ENCODE assay signal across 18 cellular contexts in genomic region chr5:174972291-174972690, GRCh38.
DNase-seq lines count a peak whose midpoint lies in the region; ATAC-seq, FAIRE-seq and TF ChIP-seq lines count a peak whose summit lies in the region.
"Had no signal": no experiment of that assay in that cellular context is flagged by ENCODE, and none has a peak within 500 bp of the region (broad histone marks: within the 10 kb centered on the region; RNA-seq: fewer than 3 reads in every experiment).

No MANE protein-coding gene starts in this region.

- H3K9me3 ChIP-seq in RWPE2 (ENCODE audit: severe bottlenecking) (peaks cover 9% of the 10 kb centered on the region), pancreas (no peaks in the 10 kb centered on the region), heart left ventricle (peaks cover 0 to 16% (median 2%) of the 10 kb centered on the region in 12 donors)
- H3K9me3 ChIP-seq: neutrophil, Peyer's patch had no signal

- WGBS in pancreas, 2 donors = 11 to 14% methylated on average over 2 of the region's 2 CpGs
- 38 to 49% (median 44%) methylated on average over 2 of the region's 2 CpGs for WGBS in heart left ventricle, 4 donors

- no peak overlapping the region for H3K27ac ChIP-seq in RWPE2 (ENCODE audit: poor library complexity, severe bottlenecking)
- H3K27ac ChIP-seq in pancreas = no peak overlapping the region
- H3K27ac ChIP-seq in heart left ventricle = no peak overlapping the region
- H3K27ac ChIP-seq: neutrophil, Peyer's patch, transverse colon had no signal

- H3K4me3 ChIP-seq in RWPE2 (ENCODE audit: severe bottlenecking) (no peak overlapping the region), pancreas (no peak overlapping the region), heart left ventricle (no peak overlapping the region)
- H3K4me3 ChIP-seq: Peyer's patch, transverse colon had no signal

- no peaks in the 10 kb centered on the region for H3K4me1 ChIP-seq in RWPE2 (ENCODE audit: insufficient read depth, poor library complexity, severe bottlenecking)
- H3K4me1 ChIP-seq in pancreas = peaks cover 6 to 20% (median 9%) of the 10 kb centered on the region in 3 donors
- H3K4me1 ChIP-seq in heart left ventricle = no peaks in the 10 kb centered on the region
- H3K4me1 ChIP-seq: Peyer's patch, transverse colon had no signal

- no peak for FAIRE-seq in pancreas (lab: Jason Lieb, UNC)

- H3K27me3 ChIP-seq in RWPE2 (ENCODE audit: insufficient read depth, poor library complexity, severe bottlenecking) (peaks cover 14% of the 10 kb centered on the region), pancreas (no peaks in the 10 kb centered on the region), heart left ventricle (peaks cover 0 to 4% (median 0%) of the 10 kb centered on the region in 9 donors)
- H3K27me3 ChIP-seq: neutrophil, Peyer's patch, transverse colon had no signal

- TF ChIP-seq CTCF in RWPE2 (IDR thresholded peaks at IDR 0.05; ENCODE audit: poor library complexity, severe bottlenecking) (no peak), pancreas (IDR thresholded peaks at IDR 0.05) (no peak), heart left ventricle (IDR thresholded peaks at IDR 0.05) (no peak)

- no peaks in the 10 kb centered on the region for H3K36me3 ChIP-seq in RWPE2 (ENCODE audit: low read depth)
- H3K36me3 ChIP-seq in pancreas = no peaks in the 10 kb centered on the region
- H3K36me3 ChIP-seq in heart left ventricle = no peaks in the 10 kb centered on the region
- H3K36me3 ChIP-seq: neutrophil, Peyer's patch, transverse colon had no signal

- intact Hi-C loops in pancreas (cut with DNase I) (no loop called here), heart left ventricle (cut with DNase I) (no loop called here)

- DNase-seq in DMS79 treated with DMSO at 0.1 percent for 48 hours (lab: John Stamatoyannopoulos, UW) (peak; percentile 72), NCI-H187 treated with DMSO at 0.1 percent for 48 hours (lab: John Stamatoyannopoulos, UW) (peak; percentile 41), RWPE2 (ENCODE audit: low spot score) (no peak), pancreas (peak in 4 of 6 donors; percentile 39 to 53 (median 48)), heart left ventricle (no peak)
- DNase-seq: activated CD4-positive, alpha-beta T cell treated with anti-CD3 and anti-CD28 coated beads for 1 hour; CD4-positive, alpha-beta T cell; cortex of kidney; Karpas-422; NCI-H146; Peyer's patch; stimulated activated naive CD4-positive, alpha-beta T cell; transverse colon had no signal

- ATAC-seq in RWPE2 (ENCODE audit: low read depth) (0 out of 3 replicates have a peak, but pooled peaks have one; percentile 14), pancreas (peak; percentile 94 to 98 (median 96)), heart left ventricle (no peak), GM21360 (IDR thresholded peaks at IDR 0.05; ENCODE audit: unreplicated experiment) (no peak), HG02852 (IDR thresholded peaks at IDR 0.05; ENCODE audit: unreplicated experiment) (no peak), HG02642 (IDR thresholded peaks at IDR 0.05; ENCODE audit: poor library complexity, unreplicated experiment) (no peak)
- ATAC-seq: SK-N-SH treated with all-trans-retinoic acid at 6 μM for 48 hours had no signal

- no peak for TF ChIP-seq POLR2A in heart left ventricle (IDR thresholded peaks at IDR 0.05)

Comparison
In these comparisons a context has a peak if more than half of its experiments do, and no peak if none do; other contexts are left out.
1. DNase-seq: peak in DMS79 treated with DMSO at 0.1 percent for 48 hours (single experiment), NCI-H187 treated with DMSO at 0.1 percent for 48 hours (single experiment) and pancreas (4 of 6); none in RWPE2 (single experiment) and heart left ventricle (0 of 5).
2. ATAC-seq: peak in RWPE2 (single experiment) and pancreas (4 of 4); none in heart left ventricle (0 of 4), GM21360 (single experiment), HG02852 (single experiment) and HG02642 (single experiment).